26 cellular contexts compared by ENCODE assay signal in the genomic region with DNA sequence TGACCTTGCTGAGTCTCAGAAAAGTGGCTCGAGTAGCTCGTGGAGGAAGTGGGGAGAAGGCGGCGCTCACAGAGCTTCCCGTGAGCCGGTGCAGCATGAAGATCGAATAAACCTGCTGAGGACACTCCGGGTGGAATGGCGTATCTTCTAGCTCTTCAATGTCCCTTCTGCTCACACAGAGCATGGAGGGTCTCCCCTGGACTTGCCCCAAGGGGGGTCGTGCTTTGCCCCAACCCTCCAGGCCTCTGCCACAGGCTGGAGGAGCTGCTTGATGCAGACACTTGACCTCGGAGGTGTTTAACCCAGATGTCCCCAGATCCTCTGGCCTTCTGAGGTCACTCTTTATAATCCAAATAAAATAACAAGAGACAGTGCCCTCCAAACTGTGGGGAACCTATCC. TPM values are rescaled to one million over a fixed set of nuclear protein-coding genes. Genes with fewer than 3 reads are reported as not detected.
"Had no signal": no experiment of that assay in that cellular context is flagged by ENCODE, and none has a peak within 500 bp of the region (broad histone marks: within the 10 kb centered on the region; RNA-seq: fewer than 3 reads in every experiment).

No MANE protein-coding gene starts in this region.

- H3K27ac ChIP-seq: esophagus squamous epithelium, left ventricle myocardium inferior, transverse colon had no signal

- H3K4me1 ChIP-seq: esophagus squamous epithelium, left ventricle myocardium inferior, transverse colon had no signal

- ATAC-seq: activated CD4-positive, CD25-positive, alpha-beta regulatory T cell treated with anti-CD3 and anti-CD28 coated beads, Interleukin-2, amount 50 U/mL, for 24 hours; activated T-cell treated with anti-CD3 and anti-CD28 coated beads, Interleukin-2, amount 50 U/mL, for 4 hours had no signal

- H3K36me3 ChIP-seq: esophagus squamous epithelium, left ventricle myocardium inferior, transverse colon had no signal

- H3K4me3 ChIP-seq: esophagus squamous epithelium, left ventricle myocardium inferior, transverse colon had no signal

- H3K27ac Mint-ChIP-seq: activated naive CD8-positive, alpha-beta T cell; memory B cell had no signal

- FAIRE-seq: colon had no signal

- H3K4me3 Mint-ChIP-seq: activated naive CD8-positive, alpha-beta T cell; activated T-cell treated with anti-CD3 and anti-CD28 coated beads, Interleukin-2, amount 50 U/mL, for 4 hours; memory B cell had no signal

- DNase-seq: activated CD4-positive, alpha-beta T cell treated with anti-CD3 and anti-CD28 coated beads, Interleukin-2, amount 50 U/mL, for 4 hours; activated gamma-delta T cell treated with Interleukin-2 at 50 U/mL for 16 hours; activated T-cell treated with anti-CD3 and anti-CD28 coated beads, Interleukin-2, amount 50 U/mL, for 4 hours; amniotic stem cell; caudate nucleus; esophagus squamous epithelium; hypothalamus; left ventricle myocardium inferior; posterior cingulate gyrus; retina; stimulated activated CD4-positive, alpha-beta T cell treated with anti-CD3 and anti-CD28 coated beads, Interleukin-15, amount 100 ng/mL, for 24 hours; stimulated activated CD4-positive, alpha-beta T cell treated with anti-CD3 and anti-CD28 coated beads, Interleukin-4, amount 100 ng/mL, for 1 hour; stimulated activated naive CD4-positive, alpha-beta T cell treated with Interleukin-2 at 50 U/mL for 16 hours; substantia nigra; T-helper 9 cell; transverse colon had no signal

RNA-seq across cellular contexts. Expression of a gene that starts 2.2 kb away (rescaled TPM):
- total RNA-seq: activated T-cell treated with anti-CD3 and anti-CD28 coated beads, Interleukin-2, amount 50 U/mL, for 4 hours; esophagus squamous epithelium; fibroblast of villous mesenchyme; glomerular endothelial cell; kidney epithelial cell; left ventricle myocardium inferior; mucosa of gallbladder; naive thymus-derived CD8-positive, alpha-beta T cell; skeletal muscle tissue; transverse colon had no signal
- polyA plus RNA-seq: naive thymus-derived CD8-positive, alpha-beta T cell had no signal

RNA-seq across cellular contexts. Expression of a gene that starts 12.8 kb away (rescaled TPM):
- total RNA-seq: activated T-cell treated with anti-CD3 and anti-CD28 coated beads, Interleukin-2, amount 50 U/mL, for 4 hours; esophagus squamous epithelium; fibroblast of villous mesenchyme; glomerular endothelial cell; kidney epithelial cell; left ventricle myocardium inferior; mucosa of gallbladder; naive thymus-derived CD8-positive, alpha-beta T cell; skeletal muscle tissue; transverse colon had no signal
- polyA plus RNA-seq: naive thymus-derived CD8-positive, alpha-beta T cell had no signal

RNA-seq across cellular contexts. Expression of a gene that starts 16.6 kb away (rescaled TPM):
- total RNA-seq: activated T-cell treated with anti-CD3 and anti-CD28 coated beads, Interleukin-2, amount 50 U/mL, for 4 hours; esophagus squamous epithelium; fibroblast of villous mesenchyme; kidney epithelial cell; naive thymus-derived CD8-positive, alpha-beta T cell; skeletal muscle tissue; transverse colon had no signal

RNA-seq across cellular contexts. Expression of a gene that starts 28.0 kb away (rescaled TPM):
- total RNA-seq: activated T-cell treated with anti-CD3 and anti-CD28 coated beads, Interleukin-2, amount 50 U/mL, for 4 hours; esophagus squamous epithelium; fibroblast of villous mesenchyme; glomerular endothelial cell; kidney epithelial cell; left ventricle myocardium inferior; mucosa of gallbladder; naive thymus-derived CD8-positive, alpha-beta T cell; skeletal muscle tissue; transverse colon had no signal
- polyA plus RNA-seq: naive thymus-derived CD8-positive, alpha-beta T cell had no signal

RNA-seq across cellular contexts. Expression of a gene that starts 37.0 kb away (rescaled TPM):
- total RNA-seq: activated T-cell treated with anti-CD3 and anti-CD28 coated beads, Interleukin-2, amount 50 U/mL, for 4 hours; esophagus squamous epithelium; fibroblast of villous mesenchyme; glomerular endothelial cell; kidney epithelial cell; left ventricle myocardium inferior; mucosa of gallbladder; naive thymus-derived CD8-positive, alpha-beta T cell; skeletal muscle tissue; transverse colon had no signal
- polyA plus RNA-seq: naive thymus-derived CD8-positive, alpha-beta T cell had no signal
